30 cellular contexts compared by ENCODE assay signal in the genomic region with DNA sequence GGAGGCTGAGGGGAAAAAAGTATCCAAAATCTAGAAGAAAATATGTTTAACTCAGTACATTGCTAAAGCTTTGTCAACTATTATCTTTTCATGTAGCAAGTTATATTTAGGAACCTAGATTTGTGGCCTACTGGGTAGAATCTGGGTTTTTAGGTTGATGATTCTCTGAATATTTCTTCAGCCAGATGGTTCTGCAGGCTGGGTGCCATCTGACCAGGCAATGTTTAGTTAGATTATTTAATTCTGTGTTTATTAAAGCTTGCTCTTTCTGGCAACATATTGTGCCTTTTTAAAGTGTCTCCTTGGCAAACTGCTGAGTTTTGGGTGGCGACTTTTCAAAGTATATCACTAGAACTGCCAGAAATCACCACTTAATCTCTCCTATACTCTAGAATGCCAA.
"Had no signal": no experiment of that assay in that cellular context is flagged by ENCODE, and none has a peak within 500 bp of the region (broad histone marks: within the 10 kb centered on the region; RNA-seq: fewer than 3 reads in every experiment).

No MANE protein-coding gene starts in this region.

- DNase-seq: activated CD4-positive, alpha-beta memory T cell treated with anti-CD3 and anti-CD28 coated beads, Interleukin-2, amount 10 ng/mL, durations not matched to agents 7 days and 5 days; activated CD4-positive, alpha-beta T cell treated with anti-CD3 and anti-CD28 coated beads for 1 hour; activated CD4-positive, alpha-beta T cell treated with anti-CD3 and anti-CD28 coated beads for 48 hours; activated CD4-positive, CD25-positive, alpha-beta regulatory T cell; activated CD8-positive, alpha-beta memory T cell treated with anti-CD3 and anti-CD28 coated beads for 24 hours; activated CD8-positive, alpha-beta memory T cell treated with anti-CD3 and anti-CD28 coated beads, Interleukin-2, amount 10 ng/mL, durations not matched to agents 7 days and 5 days; activated CD8-positive, alpha-beta memory T cell treated with anti-CD3 and anti-CD28 coated beads, Interleukin-2, amount 50 U/mL, for 48 hours; activated effector memory CD4-positive, alpha-beta T cell treated with anti-CD3 and anti-CD28 coated beads, Interleukin-2, amount 50 U/mL, for 16 hours; activated naive CD4-positive, alpha-beta T cell; activated naive CD8-positive, alpha-beta T cell treated with anti-CD3 and anti-CD28 coated beads, Interleukin-2, amount 10 ng/mL, durations not matched to agents 7 days and 5 days; activated T-cell treated with anti-CD3 and anti-CD28 coated beads, Interleukin-2, amount 50 U/mL, for 72 hours; Kasumi-1; KG1; MG63; NCI-H1048; NCI-H1105 treated with DMSO at 0.1 percent for 48 hours; NCI-H1436; NCI-H187; NCI-H2029 treated with DMSO at 0.1 percent for 48 hours; NCI-H2107; NCI-H2171; NCI-H510A treated with DMSO at 0.1 percent for 48 hours; NCI-H69; OCI-M1; Right ventricle myocardium superior; T1000; WERI-Rb-1 had no signal

- H3K4me3 Mint-ChIP-seq: activated CD4-positive, alpha-beta memory T cell treated with anti-CD3 and anti-CD28 coated beads, Interleukin-2, amount 10 ng/mL, durations not matched to agents 7 days and 5 days; activated CD8-positive, alpha-beta memory T cell treated with anti-CD3 and anti-CD28 coated beads, Interleukin-2, amount 10 ng/mL, durations not matched to agents 7 days and 5 days; activated naive CD4-positive, alpha-beta T cell treated with anti-CD3 and anti-CD28 coated beads, Interleukin-2, amount 50 U/mL, for 24 hours; activated naive CD8-positive, alpha-beta T cell treated with anti-CD3 and anti-CD28 coated beads, Interleukin-2, amount 10 ng/mL, durations not matched to agents 7 days and 5 days; activated T-cell treated with anti-CD3 and anti-CD28 coated beads, Interleukin-2, amount 50 U/mL, for 72 hours; activated T-helper 17 cell treated with anti-CD3 and anti-CD28 coated beads, Interleukin-2, amount 50 U/mL, for 72 hours; central memory CD8-positive, alpha-beta T cell had no signal

- H3K36me3 Mint-ChIP-seq: activated CD8-positive, alpha-beta memory T cell treated with anti-CD3 and anti-CD28 coated beads, Interleukin-2, amount 10 ng/mL, durations not matched to agents 7 days and 5 days; activated naive CD4-positive, alpha-beta T cell treated with anti-CD3 and anti-CD28 coated beads, Interleukin-2, amount 50 U/mL, for 24 hours; activated naive CD8-positive, alpha-beta T cell treated with anti-CD3 and anti-CD28 coated beads, Interleukin-2, amount 10 ng/mL, durations not matched to agents 7 days and 5 days had no signal

- H3K9me3 Mint-ChIP-seq: activated CD4-positive, alpha-beta memory T cell treated with anti-CD3 and anti-CD28 coated beads, Interleukin-2, amount 10 ng/mL, durations not matched to agents 7 days and 5 days; activated naive CD8-positive, alpha-beta T cell treated with anti-CD3 and anti-CD28 coated beads, Interleukin-2, amount 10 ng/mL, durations not matched to agents 7 days and 5 days; activated T-cell treated with anti-CD3 and anti-CD28 coated beads, Interleukin-2, amount 50 U/mL, for 72 hours; activated T-helper 17 cell treated with anti-CD3 and anti-CD28 coated beads, Interleukin-2, amount 50 U/mL, for 72 hours; central memory CD8-positive, alpha-beta T cell had no signal

- H3K27ac Mint-ChIP-seq: activated CD4-positive, alpha-beta memory T cell treated with anti-CD3 and anti-CD28 coated beads, Interleukin-2, amount 10 ng/mL, durations not matched to agents 7 days and 5 days; activated CD8-positive, alpha-beta memory T cell treated with anti-CD3 and anti-CD28 coated beads, Interleukin-2, amount 10 ng/mL, durations not matched to agents 7 days and 5 days; activated naive CD4-positive, alpha-beta T cell treated with anti-CD3 and anti-CD28 coated beads, Interleukin-2, amount 50 U/mL, for 24 hours; activated naive CD8-positive, alpha-beta T cell treated with anti-CD3 and anti-CD28 coated beads, Interleukin-2, amount 10 ng/mL, durations not matched to agents 7 days and 5 days; activated T-cell treated with anti-CD3 and anti-CD28 coated beads, Interleukin-2, amount 50 U/mL, for 72 hours; activated T-helper 17 cell treated with anti-CD3 and anti-CD28 coated beads, Interleukin-2, amount 50 U/mL, for 72 hours had no signal

- H3K27me3 Mint-ChIP-seq: activated CD4-positive, alpha-beta memory T cell treated with anti-CD3 and anti-CD28 coated beads, Interleukin-2, amount 10 ng/mL, durations not matched to agents 7 days and 5 days; activated CD8-positive, alpha-beta memory T cell treated with anti-CD3 and anti-CD28 coated beads, Interleukin-2, amount 10 ng/mL, durations not matched to agents 7 days and 5 days; activated naive CD4-positive, alpha-beta T cell treated with anti-CD3 and anti-CD28 coated beads, Interleukin-2, amount 50 U/mL, for 24 hours; central memory CD8-positive, alpha-beta T cell had no signal

- ATAC-seq: activated CD8-positive, alpha-beta memory T cell treated with anti-CD3 and anti-CD28 coated beads, Interleukin-2, amount 10 ng/mL, durations not matched to agents 7 days and 5 days; activated T-cell treated with anti-CD3 and anti-CD28 coated beads, Interleukin-2, amount 50 U/mL, for 72 hours; activated T-helper 17 cell treated with anti-CD3 and anti-CD28 coated beads, Interleukin-2, amount 50 U/mL, for 72 hours had no signal

- H3K4me1 Mint-ChIP-seq: activated CD4-positive, alpha-beta memory T cell treated with anti-CD3 and anti-CD28 coated beads, Interleukin-2, amount 10 ng/mL, durations not matched to agents 7 days and 5 days; activated CD8-positive, alpha-beta memory T cell treated with anti-CD3 and anti-CD28 coated beads, Interleukin-2, amount 10 ng/mL, durations not matched to agents 7 days and 5 days; activated naive CD4-positive, alpha-beta T cell treated with anti-CD3 and anti-CD28 coated beads, Interleukin-2, amount 50 U/mL, for 24 hours; activated naive CD8-positive, alpha-beta T cell treated with anti-CD3 and anti-CD28 coated beads, Interleukin-2, amount 10 ng/mL, durations not matched to agents 7 days and 5 days; activated T-helper 17 cell treated with anti-CD3 and anti-CD28 coated beads, Interleukin-2, amount 50 U/mL, for 72 hours; central memory CD8-positive, alpha-beta T cell had no signal
